In genomic region chr1:29685387-29685786, GRCh38 we compare ENCODE assay signal across 17 cellular contexts.
DNase-seq lines count a peak whose midpoint lies in the region; ATAC-seq and TF ChIP-seq lines count a peak whose summit lies in the region.
"Had no signal": no experiment of that assay in that cellular context is flagged by ENCODE, and none has a peak within 500 bp of the region (broad histone marks: within the 10 kb centered on the region; RNA-seq: fewer than 3 reads in every experiment).

No MANE protein-coding gene starts in this region.

- no peak overlapping the region for H3K4me2 ChIP-seq in neuronal stem cell (ENCODE audit: insufficient read depth, low read length, poor library complexity, severe bottlenecking)

- H3K4me1 ChIP-seq in neuronal stem cell (ENCODE audit: control insufficient read depth in 2 of 2, insufficient read depth in 1 of 2, low read depth in 1 of 2, low read length in 2 of 2), result peaks cover 3 to 9% of the 10 kb centered on the region in 2 donors
- H3K4me1 ChIP-seq in esophagus muscularis mucosa, result peaks cover 0 to 22% (median 11%) of the 10 kb centered on the region in 4 donors
- H3K4me1 ChIP-seq: HAP-1 had no signal

- no peak overlapping the region for H3K27ac ChIP-seq in neuronal stem cell (replicated peaks; ENCODE audit: low read length)
- H3K27ac ChIP-seq in esophagus muscularis mucosa (replicated peaks in 1 of 4), result no peak overlapping the region
- H3K27ac ChIP-seq: RWPE1 had no signal

- no peak overlapping the region for H2BK15ac ChIP-seq in neuronal stem cell (ENCODE audit: low read length)

- no peak overlapping the region for H4K8ac ChIP-seq in neuronal stem cell (ENCODE audit: low read depth, low read length)

- TF ChIP-seq CTCF in brain (conservative IDR thresholded peaks at IDR 0.05) (no peak), esophagus muscularis mucosa (IDR thresholded peaks at IDR 0.05) (no peak)

- peak overlapping the region; percentile 41 for H3K4ac ChIP-seq in neuronal stem cell (ENCODE audit: low read length)

- intact Hi-C loops in esophagus muscularis mucosa (cut with DNase I), result no loop called here

- no CpG with 5 or more reads among the region's 3 CpGs for WGBS in neuronal stem cell (ENCODE audit: extremely low coverage in 2 of 2, insufficient read length in 2 of 2, insufficient replicate concordance in 1 of 2), 2 donors
- 76% methylated on average over 3 of the region's 3 CpGs for WGBS in esophagus muscularis mucosa

- H3K9me3 Mint-ChIP-seq in brain, result peaks cover 0 to 6% (median 0%) of the 10 kb centered on the region in 5 experiments
- H3K9me3 Mint-ChIP-seq: CD4-positive, alpha-beta memory T cell; IgD-negative memory B cell had no signal

- no peaks in the 10 kb centered on the region for H3K79me1 ChIP-seq in neuronal stem cell (ENCODE audit: low read depth, low read length)

- DNase-seq in EH (ENCODE audit: low read depth), result peak; percentile 10
- peak; percentile 14 for DNase-seq in EL
- no peak for DNase-seq in neuronal stem cell (ENCODE audit: low spot score)
- no peak for DNase-seq in esophagus muscularis mucosa (ENCODE audit: extremely low spot score)
- DNase-seq in NCI-H510A (lab: John Stamatoyannopoulos, UW), result no peak
- DNase-seq: BE2C; CD4-positive, alpha-beta memory T cell; MV-4-11; NCI-H1436; NCI-H2227 treated with DMSO at 0.1 percent for 48 hours; NCI-H526; OCI-M1 had no signal

- no peak overlapping the region for H3K23ac ChIP-seq in neuronal stem cell (ENCODE audit: low read depth, low read length, poor library complexity)

- no peak overlapping the region for H3K4me3 Mint-ChIP-seq in brain
- H3K4me3 Mint-ChIP-seq: CD4-positive, alpha-beta memory T cell had no signal

- no peak overlapping the region for H2BK12ac ChIP-seq in neuronal stem cell (ENCODE audit: low read length)

- no peaks in the 10 kb centered on the region for H3K27me3 ChIP-seq in neuronal stem cell (ENCODE audit: control insufficient read depth in 3 of 3, insufficient read depth in 3 of 3, low read depth in 1 of 3, low read length in 3 of 3)
- H3K27me3 ChIP-seq in esophagus muscularis mucosa, result peaks cover 0 to 66% (median 3%) of the 10 kb centered on the region in 4 donors
- H3K27me3 ChIP-seq: BE2C had no signal

- no peak overlapping the region for H2BK120ac ChIP-seq in neuronal stem cell (ENCODE audit: low read depth, low read length)

- peak overlapping the region; percentile 2 for H2AK5ac ChIP-seq in neuronal stem cell (ENCODE audit: low read depth, low read length)

- no peak overlapping the region for H3K9ac ChIP-seq in neuronal stem cell (ENCODE audit: low read depth, low read length, poor library complexity)

- TF ChIP-seq POLR2A in esophagus muscularis mucosa (IDR thresholded peaks at IDR 0.05; ENCODE audit: low read depth), result no peak

- H3K27ac Mint-ChIP-seq in brain, result peak overlapping the region in 3 of 5 experiments; percentile 29 to 86 (median 51)
- H3K27ac Mint-ChIP-seq: CD4-positive, alpha-beta memory T cell had no signal

- no peak overlapping the region for H2AFZ ChIP-seq in neuronal stem cell (ENCODE audit: low read length)

- H3K27me3 Mint-ChIP-seq in brain, result peaks cover 16% of the 10 kb centered on the region

- H3K36me3 Mint-ChIP-seq in brain, result no peaks in the 10 kb centered on the region
- H3K36me3 Mint-ChIP-seq: CD4-positive, alpha-beta memory T cell; IgD-negative memory B cell had no signal

- no peak overlapping the region for H2BK5ac ChIP-seq in neuronal stem cell (ENCODE audit: low read length)

- H3K4me3 ChIP-seq in neuronal stem cell (ENCODE audit: low read length in 2 of 2) (no peak overlapping the region), esophagus muscularis mucosa (no peak overlapping the region)
- H3K4me3 ChIP-seq: HAP-1 had no signal

- no peaks in the 10 kb centered on the region for H3K36me3 ChIP-seq in neuronal stem cell (replicated peaks in 1 of 2; ENCODE audit: control insufficient read depth in 2 of 2, insufficient read depth in 2 of 2, low read length in 2 of 2)
- H3K36me3 ChIP-seq in esophagus muscularis mucosa, result no peaks in the 10 kb centered on the region
- H3K36me3 ChIP-seq: BE2C, HAP-1 had no signal

- TF ChIP-seq EP300 in esophagus muscularis mucosa (IDR thresholded peaks at IDR 0.05), result no peak

- H3K14ac ChIP-seq in neuronal stem cell (ENCODE audit: low read length), result no peak overlapping the region

- H4K91ac ChIP-seq in neuronal stem cell (ENCODE audit: low read depth, low read length, poor library complexity), result no peak overlapping the region

- ATAC-seq in GM21367 (IDR thresholded peaks at IDR 0.05; ENCODE audit: unreplicated experiment), result no peak

- peak overlapping the region; percentile 40 for H3K18ac ChIP-seq in neuronal stem cell (ENCODE audit: low read length)

- H3K9me3 ChIP-seq in neuronal stem cell (replicated peaks in 1 of 2; ENCODE audit: control insufficient read depth in 2 of 2, insufficient read depth in 1 of 2, low read depth in 1 of 2, low read length in 2 of 2) (no peaks in the 10 kb centered on the region), esophagus muscularis mucosa (no peaks in the 10 kb centered on the region)
- H3K9me3 ChIP-seq: BE2C, HAP-1 had no signal

- H3K4me1 Mint-ChIP-seq in brain, result peaks cover 98% of the 10 kb centered on the region

Comparison
In these comparisons a context has a peak if more than half of its experiments do, and no peak if none do; other contexts are left out.
1. DNase-seq: peak in EH (single experiment) and EL (single experiment); none in neuronal stem cell (single experiment), esophagus muscularis mucosa (single experiment) and NCI-H510A (single experiment).